ENCODE assay signal across 26 cellular contexts in the genomic region with DNA sequence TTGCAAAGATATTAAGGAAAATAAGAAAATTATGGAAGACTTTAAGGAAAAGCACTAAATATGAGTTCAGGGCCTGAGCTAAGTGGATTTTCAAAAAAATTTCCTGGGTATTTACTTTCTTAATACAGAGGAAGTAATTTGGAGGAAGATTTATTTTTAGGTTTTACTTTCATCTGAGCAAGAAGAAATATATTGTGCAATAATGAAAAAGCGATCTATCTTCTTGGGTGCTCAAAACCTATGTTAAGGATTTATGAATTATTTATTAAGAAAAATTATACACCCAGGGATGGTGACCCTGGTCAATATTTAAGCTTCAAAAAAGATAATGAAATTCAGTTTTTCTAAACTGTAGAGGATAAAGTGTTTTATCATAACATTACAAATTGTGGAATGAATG.
"Had no signal": no experiment of that assay in that cellular context is flagged by ENCODE, and none has a peak within 500 bp of the region (broad histone marks: within the 10 kb centered on the region; RNA-seq: fewer than 3 reads in every experiment).

No MANE protein-coding gene starts in this region.

- H3K4me3 ChIP-seq: cardiac muscle cell had no signal

- DNase-seq: activated CD4-positive, alpha-beta memory T cell treated with anti-CD3 and anti-CD28 coated beads, Interleukin-2, amount 10 ng/mL, durations not matched to agents 7 days and 5 days; activated CD4-positive, alpha-beta T cell treated with anti-CD3 and anti-CD28 coated beads for 36 hours; activated CD4-positive, alpha-beta T cell treated with anti-CD3 and anti-CD28 coated beads, Interleukin-2, amount 50 U/mL, for 1 hour; activated gamma-delta T cell; activated naive CD4-positive, alpha-beta T cell treated with anti-CD3 and anti-CD28 coated beads, Interleukin-2, amount 10 ng/mL, durations not matched to agents 7 days and 5 days; activated naive CD8-positive, alpha-beta T cell treated with anti-CD3 and anti-CD28 coated beads for 36 hours; activated T-cell treated with anti-CD3 and anti-CD28 coated beads for 4 hours; activated T-cell treated with anti-CD3 and anti-CD28 coated beads, Interleukin-2, amount 50 U/mL, for 48 hours; brain microvascular endothelial cell; Karpas-422; MM.1S; NCI-H1092 treated with DMSO at 0.1 percent for 48 hours; NCI-H1417 treated with DMSO at 0.1 percent for 48 hours; NCI-H1694; NCI-H2029; NCI-H2107; NCI-H2171 treated with DMSO at 0.1 percent for 48 hours; NCI-H226; NCI-H526 treated with DMSO at 0.1 percent for 48 hours; NCI-H82; NK-92 treated with Interleukin-12 subunit alpha and Interleukin-12 subunit beta, amount 100 ng/mL, for 24 hours; SIG-M5; T-helper 2 cell had no signal

- H3K27ac ChIP-seq: brain microvascular endothelial cell, cardiac muscle cell, VCaP had no signal

- ATAC-seq: activated CD4-positive, alpha-beta T cell treated with anti-CD3 and anti-CD28 coated beads for 36 hours; activated T-helper 17 cell treated with anti-CD3 and anti-CD28 coated beads, Interleukin-2, amount 50 U/mL, for 72 hours had no signal

- H3K27me3 ChIP-seq: brain microvascular endothelial cell, cardiac muscle cell had no signal

- H3K36me3 ChIP-seq: brain microvascular endothelial cell, cardiac muscle cell had no signal
